In genomic region chr5:121503111-121503840, GRCh38 we compare ENCODE assay signal across 10 cellular contexts.
DNase-seq lines count a peak whose midpoint lies in the region; ATAC-seq and TF ChIP-seq lines count a peak whose summit lies in the region.
"Had no signal": no experiment of that assay in that cellular context is flagged by ENCODE, and none has a peak within 500 bp of the region (broad histone marks: within the 10 kb centered on the region; RNA-seq: fewer than 3 reads in every experiment).

No MANE protein-coding gene starts in this region.

- no peak overlapping the region for H3K4me3 ChIP-seq in prostate gland

- H3K27ac ChIP-seq in prostate gland, result no peak overlapping the region

- no peaks in the 10 kb centered on the region for H3K36me3 ChIP-seq in prostate gland

- WGBS in prostate gland, result 6% methylated on average over 2 of the region's 2 CpGs

- POLR2A ChIA-PET in HEK293T (lab: Yijun Ruan, JAX), result no interaction called here

- no peak for TF ChIP-seq CTCF in prostate gland (IDR thresholded peaks at IDR 0.05)

- H3K9me3 Mint-ChIP-seq in activated naive CD4-positive, alpha-beta T cell treated with anti-CD3 and anti-CD28 coated beads, Interleukin-2, amount 50 U/mL, for 72 hours, result no peaks in the 10 kb centered on the region

- intact Hi-C loops in prostate gland (cut with DNase I), result no loop called here

- peak; percentile 34 for DNase-seq in HEK293T (ENCODE audit: extremely low spot score)
- peak; percentile 38 for DNase-seq in OCI-M1 (lab: John Stamatoyannopoulos, UW)
- peak; percentile 80 for DNase-seq in foreskin melanocyte
- DNase-seq in prostate gland (ENCODE audit: low spot score), result peak; percentile 36
- no peak for DNase-seq in putamen (ENCODE audit: low spot score)
- no peak for DNase-seq in activated naive CD4-positive, alpha-beta T cell treated with anti-CD3 and anti-CD28 coated beads, Interleukin-2, amount 50 U/mL, for 72 hours (ENCODE audit: low spot score in 2 of 2)
- no peak for DNase-seq in DMS79 treated with DMSO at 0.1 percent for 48 hours (lab: John Stamatoyannopoulos, UW)
- DNase-seq: activated T-cell treated with anti-CD3 and anti-CD28 coated beads, Interleukin-2, amount 50 U/mL, for 48 hours had no signal

- H3K27me3 ChIP-seq in prostate gland (replicated peaks; ENCODE audit: insufficient read depth), result no peaks in the 10 kb centered on the region

- no peaks in the 10 kb centered on the region for H3K36me3 Mint-ChIP-seq in activated naive CD4-positive, alpha-beta T cell treated with anti-CD3 and anti-CD28 coated beads, Interleukin-2, amount 50 U/mL, for 72 hours

- no peak for TF ChIP-seq POLR2A in prostate gland (IDR thresholded peaks at IDR 0.05)

- H3K9me3 ChIP-seq in prostate gland, result no peaks in the 10 kb centered on the region

- ATAC-seq in HG02763 (IDR thresholded peaks at IDR 0.05; ENCODE audit: unreplicated experiment), result no peak
- no peak for ATAC-seq in activated naive CD4-positive, alpha-beta T cell treated with anti-CD3 and anti-CD28 coated beads, Interleukin-2, amount 50 U/mL, for 72 hours
- ATAC-seq: esophagus mucosa had no signal

- H3K4me1 ChIP-seq in prostate gland (replicated peaks), result no peaks in the 10 kb centered on the region

- H3K27ac Mint-ChIP-seq in activated naive CD4-positive, alpha-beta T cell treated with anti-CD3 and anti-CD28 coated beads, Interleukin-2, amount 50 U/mL, for 72 hours, result no peak overlapping the region

- CTCF ChIA-PET in HEK293T (lab: Yijun Ruan, JAX), result interaction anchor here (0.6 kb wide), 1 partner anchor 336 kb away, joined by 3 read pairs; no protein-coding TSS in a partner anchor

TF ChIP-seq in HEK293T, 16 proteins besides CTCF, POLR2A, EP300 and RAD21:
- TF ChIP-seq FOXM1 (IDR thresholded peaks at IDR 0.05; ENCODE audit: borderline replicate concordance) (no peak), SUZ12 (IDR thresholded peaks at IDR 0.05) (no peak), SP1 (IDR thresholded peaks at IDR 0.05) (no peak), FOXK2 (IDR thresholded peaks at IDR 0.05) (no peak), PKNOX1 (IDR thresholded peaks at IDR 0.05) (no peak), FOXA1 (IDR thresholded peaks at IDR 0.05) (no peak), CTBP1 (IDR thresholded peaks at IDR 0.05; ENCODE audit: borderline replicate concordance) (no peak), L3MBTL2 (conservative IDR thresholded peaks at IDR 0.05) (no peak), HDGF (IDR thresholded peaks at IDR 0.05; ENCODE audit: borderline replicate concordance) (no peak), ELF4 (IDR thresholded peaks at IDR 0.05) (no peak), NFRKB (IDR thresholded peaks at IDR 0.05) (no peak), ARNT (IDR thresholded peaks at IDR 0.05) (no peak), TARDBP (IDR thresholded peaks at IDR 0.05) (no peak), LEF1 (IDR thresholded peaks at IDR 0.05; ENCODE audit: borderline replicate concordance) (no peak), ZNF384 (IDR thresholded peaks at IDR 0.05) (no peak)

Comparison
In these comparisons a context has a peak if more than half of its experiments do, and no peak if none do; other contexts are left out.
1. DNase-seq: peak in HEK293T (single experiment), OCI-M1 (single experiment), foreskin melanocyte (single experiment) and prostate gland (single experiment); none in putamen (single experiment), activated naive CD4-positive, alpha-beta T cell treated with anti-CD3 and anti-CD28 coated beads, Interleukin-2, amount 50 U/mL, for 72 hours (0 of 2) and DMS79 treated with DMSO at 0.1 percent for 48 hours (single experiment).